ENCODE assay signal across 8 cellular contexts in genomic region chr18:616380-616995, GRCh38. TPM values are rescaled to one million over a fixed set of nuclear protein-coding genes. Genes with fewer than 3 reads are reported as not detected.
DNase-seq lines count a peak whose midpoint lies in the region; ATAC-seq, FAIRE-seq and TF ChIP-seq lines count a peak whose summit lies in the region.

No MANE protein-coding gene starts in this region.

- TF ChIP-seq POLR2A in right lobe of liver (IDR thresholded peaks at IDR 0.05): no peak

- no peaks in the 10 kb centered on the region for H3K36me3 ChIP-seq in right lobe of liver

- peak; percentile 81 for FAIRE-seq in GM19239 (lab: Jason Lieb, UNC)

- H3K4me3 ChIP-seq in cardiac fibroblast (replicated peaks in 1 of 2; ENCODE audit: low read depth in 2 of 2, low read length in 2 of 2) (no peak overlapping the region), right lobe of liver (no peak overlapping the region)

- no peaks in the 10 kb centered on the region for H3K36me3 Mint-ChIP-seq in CD14-positive monocyte

- H3K27ac ChIP-seq in right lobe of liver: no peak overlapping the region

- no peak overlapping the region for H3K4me3 Mint-ChIP-seq in CD14-positive monocyte

- 23% methylated on average over 4 of the region's 4 CpGs for WGBS in right lobe of liver (ENCODE audit: insufficient coverage, low coverage, low lambda C conversion rate, missing lambda C conversion rate)

- H3K27ac Mint-ChIP-seq in CD14-positive monocyte: no peak overlapping the region

- TF ChIP-seq CTCF in CD14-positive monocyte (IDR thresholded peaks at IDR 0.05) (peak; percentile 86), cardiac fibroblast (IDR thresholded peaks at IDR 0.05; ENCODE audit: low read depth, low read length) (peak; percentile 66), right lobe of liver (IDR thresholded peaks at IDR 0.05) (peak; percentile 71 to 74 (median 72))

- no peaks in the 10 kb centered on the region for H3K9me3 ChIP-seq in right lobe of liver

- H3K4me1 Mint-ChIP-seq in CD14-positive monocyte: peaks cover 20% of the 10 kb centered on the region

- no peaks in the 10 kb centered on the region for H3K9me3 Mint-ChIP-seq in CD14-positive monocyte

- peaks cover 2 to 7% (median 3%) of the 10 kb centered on the region in 3 donors for H3K27me3 Mint-ChIP-seq in CD14-positive monocyte (ENCODE audit: low read depth in 3 of 3)

- ATAC-seq in right lobe of liver (peak; percentile 74 to 89 (median 78)), GM19324 (IDR thresholded peaks at IDR 0.05; ENCODE audit: low FRiP score, unreplicated experiment) (no peak), HG02840 (IDR thresholded peaks at IDR 0.05; ENCODE audit: low FRiP score, unreplicated experiment) (no peak)

- no peaks in the 10 kb centered on the region for H3K27me3 ChIP-seq in right lobe of liver

- intact Hi-C loops in CD14-positive monocyte (cut with micrococcal nuclease) (loop anchor here (5.0 to 10.0 kb wide), 4 partner anchors 122 to 349 kb away; partner anchors contain the start of gene THOC1 (in 1 of the 2)), right lobe of liver (cut with DNase I) (no loop called here)

- no peaks in the 10 kb centered on the region for H3K4me1 ChIP-seq in right lobe of liver

- DNase-seq in CD14-positive monocyte (ENCODE audit: low spot score) (no peak), GM19239 (ENCODE audit: insufficient read length, low spot score) (peak; percentile 23), NCI-H69 (lab: John Stamatoyannopoulos, UW) (peak; percentile 71), cardiac fibroblast (ENCODE audit: low read depth in 2 of 2) (peak; percentile 73 to 76), right lobe of liver (no peak)
- no peak for DNase-seq in stimulated activated CD4-positive, alpha-beta T cell treated with anti-CD3 and anti-CD28 coated beads, Interleukin-4, amount 100 ng/mL, for 4 hours

RNA-seq across cellular contexts. Expression of gene CLUL1, which starts 19.7 kb away (rescaled TPM):
- not detected for polyA plus RNA-seq in CD14-positive monocyte
- total RNA-seq in right lobe of liver: not detected

RNA-seq across cellular contexts. Expression of gene CETN1, which starts 36.3 kb away (rescaled TPM):
- not detected for polyA plus RNA-seq in CD14-positive monocyte
- total RNA-seq in right lobe of liver: not detected

RNA-seq across cellular contexts. Expression of gene TYMS, which starts 41.0 kb away (rescaled TPM):
- polyA plus RNA-seq in CD14-positive monocyte: not detected
- total RNA-seq in right lobe of liver: 10 to 100 TPM in 1 of 6 experiments, 1 to 10 TPM in 5; 1.1 to 14.9 (median 4.2) TPM

Comparison
In these comparisons a context has a peak if more than half of its experiments do, and no peak if none do; other contexts are left out.
1. DNase-seq: peak in GM19239 (single experiment), NCI-H69 (single experiment) and cardiac fibroblast (2 of 2); none in CD14-positive monocyte (single experiment), right lobe of liver (0 of 3) and stimulated activated CD4-positive, alpha-beta T cell treated with anti-CD3 and anti-CD28 coated beads, Interleukin-4, amount 100 ng/mL, for 4 hours (0 of 2).
2. ATAC-seq: peak in right lobe of liver (4 of 4); none in GM19324 (single experiment) and HG02840 (single experiment).
3. intact Hi-C loops: an anchor here in CD14-positive monocyte (5.0 to 10.0 kb wide); none called in right lobe of liver.
4. Peak in every context shown above with its lines, with median percentiles within 50 percentile points of each other: CTCF ChIP-seq.